ENCODE assay signal across 1 cellular context in genomic region chr17:48488548-48489106, GRCh38.
TF ChIP-seq lines count a peak whose summit lies in the region.

No MANE protein-coding gene starts in this region.

TF ChIP-seq in K562, 482 proteins besides CTCF, POLR2A, EP300 and RAD21 (continued from another document and continues in another):
- TF ChIP-seq ATF6 (CRISPR knock-in tag; IDR thresholded peaks at IDR 0.05) (0 out of 2 replicates have a peak, but pooled peaks have one; percentile 35), KLF6 (CRISPR knock-in tag; IDR thresholded peaks at IDR 0.05; ENCODE audit: borderline replicate concordance) (peak; percentile 70; the same call in 1 of the 2 replicates), E2F4 (CRISPR knock-in tag; IDR thresholded peaks at IDR 0.05; ENCODE audit: low read depth) (no peak), HDAC6 (IDR thresholded peaks at IDR 0.05; ENCODE audit: low read depth, low read length) (no peak), ARID3B (CRISPR knock-in tag; IDR thresholded peaks at IDR 0.05; ENCODE audit: borderline replicate concordance) (peak; percentile 26; the same call in 1 of the 2 replicates), ZNF311 (CRISPR knock-in tag; IDR thresholded peaks at IDR 0.05) (peak; percentile 57; the same call in 1 of the 2 replicates), PTTG1 (tag; IDR thresholded peaks at IDR 0.05; ENCODE audit: low read depth) (no peak), TCF15 (CRISPR knock-in tag; IDR thresholded peaks at IDR 0.05) (no peak), JUNB (CRISPR knock-in tag; conservative IDR thresholded peaks at IDR 0.05) (no peak), ZNF24 (IDR thresholded peaks at IDR 0.05) (no peak), CEBPZ (IDR thresholded peaks at IDR 0.05; ENCODE audit: borderline replicate concordance, low read depth, low read length) (no peak), STAT5B (CRISPR knock-in tag; IDR thresholded peaks at IDR 0.05) (no peak), PYGO2 (tag; IDR thresholded peaks at IDR 0.05) (no peak), THAP7 (CRISPR knock-in tag; IDR thresholded peaks at IDR 0.05) (no peak), ZNF699 (CRISPR knock-in tag; IDR thresholded peaks at IDR 0.05; ENCODE audit: insufficient replicate concordance) (no peak), NFYB (IDR thresholded peaks at IDR 0.05; ENCODE audit: extremely low read depth, insufficient read length) (no peak), SMAD3 (CRISPR knock-in tag; conservative IDR thresholded peaks at IDR 0.05) (no peak), MEIS2 (IDR thresholded peaks at IDR 0.05; ENCODE audit: partially characterized antibody) (peak; percentile 33), BHLHE40 (IDR thresholded peaks at IDR 0.05; ENCODE audit: low read length) (peak; percentile 63; the same call in 1 of the 2 replicates), HDAC2 (IDR thresholded peaks at IDR 0.05) (peak; percentile 90), ZZZ3 (IDR thresholded peaks at IDR 0.05) (no peak), HMBOX1 (IDR thresholded peaks at IDR 0.05) (no peak), MGA (IDR thresholded peaks at IDR 0.05) (peak; percentile 57), MYNN (IDR thresholded peaks at IDR 0.05) (peak; percentile 88), MYNN (CRISPR knock-in tag; IDR thresholded peaks at IDR 0.05) (no peak), HNRNPH1 (optimal IDR thresholded peaks at IDR 0.05; ENCODE audit: low read depth, low read length) (no peak), HEY1 (CRISPR knock-in tag; IDR thresholded peaks at IDR 0.05; ENCODE audit: borderline replicate concordance) (no peak), PATZ1 (CRISPR knock-in tag; IDR thresholded peaks at IDR 0.05; ENCODE audit: borderline replicate concordance) (no peak), CBX3 (IDR thresholded peaks at IDR 0.05; ENCODE audit: borderline replicate concordance in 1 of 2, low read length in 2 of 2) (peak in 1 of 2 experiments; percentile 65; a peak in 1 of 3 replicates), COPS2 (conservative IDR thresholded peaks at IDR 0.05) (no peak), FIP1L1 (IDR thresholded peaks at IDR 0.05; ENCODE audit: low read depth, low read length, poor library complexity, severe bottlenecking) (no peak), ZNF766 (CRISPR knock-in tag; conservative IDR thresholded peaks at IDR 0.05) (peak; percentile 88), ZNF780A (CRISPR knock-in tag; IDR thresholded peaks at IDR 0.05) (no peak), ZNF57 (CRISPR knock-in tag; IDR thresholded peaks at IDR 0.05) (no peak), ERF (CRISPR knock-in tag; IDR thresholded peaks at IDR 0.05) (no peak)
